13 cellular contexts compared by ENCODE assay signal in the genomic region with DNA sequence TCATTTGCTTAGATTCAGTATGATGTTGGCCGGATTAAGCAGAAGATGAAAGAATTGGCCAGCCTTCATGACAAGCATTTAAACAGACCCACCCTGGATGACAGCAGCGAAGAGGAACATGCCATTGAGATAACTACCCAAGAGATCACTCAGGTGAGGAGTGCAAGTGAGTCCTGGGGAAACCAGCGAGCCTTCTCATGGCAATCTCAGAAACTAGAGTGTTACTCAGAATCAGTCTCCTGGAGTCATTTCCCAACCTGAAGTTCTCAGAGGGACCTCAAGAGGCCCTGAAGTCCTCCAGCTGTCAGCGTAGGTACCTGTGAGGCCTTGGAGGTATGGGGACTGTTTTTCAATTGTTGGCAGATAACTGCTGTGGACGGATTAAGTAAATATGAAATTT.
"Had no signal": no experiment of that assay in that cellular context is flagged by ENCODE, and none has a peak within 500 bp of the region (broad histone marks: within the 10 kb centered on the region; RNA-seq: fewer than 3 reads in every experiment).

No MANE protein-coding gene starts in this region.

- H3K9me3 ChIP-seq: spleen, tibial nerve had no signal

- H3K27me3 ChIP-seq: brain microvascular endothelial cell, hepatocyte, spleen, tibial nerve had no signal

- H3K27ac Mint-ChIP-seq: activated T-helper 1 cell treated with anti-CD3 and anti-CD28 coated beads, Interleukin-12 subunit alpha, Interleukin-12 subunit beta, Interleukin-2, Interleukin-4 antibody, amounts not matched to agents 30 ng/mL and 10 ng/mL and 1 ng/mL, durations not matched to agents 14 hours and 24 hours and 36 hours; natural killer cell treated with Interleukin-12 subunit alpha and Interleukin-12 subunit beta and Interleukin-15 and Interleukin-18, amount 100 ng/mL, for 72 hours; stimulated activated naive B cell treated with anti-CD40 and anti-IgM and Interleukin-4, amounts not matched to agents 10 μg/mL and 1 μg/mL and 100 μg/mL, for 72 hours had no signal

- H3K9me3 Mint-ChIP-seq: activated naive CD4-positive, alpha-beta T cell treated with anti-CD3 and anti-CD28 coated beads, Interleukin-2, amount 50 U/mL, for 72 hours; activated T-helper 1 cell treated with anti-CD3 and anti-CD28 coated beads, Interleukin-12 subunit alpha, Interleukin-12 subunit beta, Interleukin-2, Interleukin-4 antibody, amounts not matched to agents 30 ng/mL and 10 ng/mL and 1 ng/mL, durations not matched to agents 14 hours and 24 hours and 36 hours; natural killer cell treated with Interleukin-12 subunit alpha and Interleukin-12 subunit beta and Interleukin-15 and Interleukin-18, amount 100 ng/mL, for 72 hours; stimulated activated naive B cell treated with anti-CD40 and anti-IgM and Interleukin-4, amounts not matched to agents 10 μg/mL and 1 μg/mL and 100 μg/mL, for 72 hours had no signal

- H3K27ac ChIP-seq: brain microvascular endothelial cell, hepatocyte, spleen, tibial nerve had no signal

- H3K27me3 Mint-ChIP-seq: natural killer cell treated with Interleukin-12 subunit alpha and Interleukin-12 subunit beta and Interleukin-15 and Interleukin-18, amount 100 ng/mL, for 72 hours; stimulated activated naive B cell treated with anti-CD40 and anti-IgM and Interleukin-4, amounts not matched to agents 10 μg/mL and 1 μg/mL and 100 μg/mL, for 72 hours had no signal

- H3K4me3 Mint-ChIP-seq: activated T-helper 1 cell treated with anti-CD3 and anti-CD28 coated beads, Interleukin-12 subunit alpha, Interleukin-12 subunit beta, Interleukin-2, Interleukin-4 antibody, amounts not matched to agents 30 ng/mL and 10 ng/mL and 1 ng/mL, durations not matched to agents 14 hours and 24 hours and 36 hours; natural killer cell treated with Interleukin-12 subunit alpha and Interleukin-12 subunit beta and Interleukin-15 and Interleukin-18, amount 100 ng/mL, for 72 hours; stimulated activated naive B cell treated with anti-CD40 and anti-IgM and Interleukin-4, amounts not matched to agents 10 μg/mL and 1 μg/mL and 100 μg/mL, for 72 hours had no signal

- H3K4me3 ChIP-seq: hepatocyte, spleen, tibial nerve had no signal

- H3K4me2 ChIP-seq: hepatocyte had no signal

- ATAC-seq: natural killer cell treated with Interleukin-12 subunit alpha and Interleukin-12 subunit beta and Interleukin-15 and Interleukin-18, amount 100 ng/mL, for 72 hours; sciatic nerve; stimulated activated naive B cell treated with anti-CD40 and anti-IgM and Interleukin-4, amounts not matched to agents 10 μg/mL and 1 μg/mL and 100 μg/mL, for 72 hours had no signal

- H2AFZ ChIP-seq: hepatocyte had no signal

- DNase-seq: activated CD4-positive, alpha-beta T cell treated with anti-CD3 and anti-CD28 coated beads, Interleukin-2, amount 50 U/mL, for 4 hours; brain microvascular endothelial cell; effector memory CD4-positive, alpha-beta T cell; occipital lobe; spleen; stimulated activated CD4-positive, alpha-beta T cell treated with anti-CD3 and anti-CD28 coated beads, Interleukin-1b, Interleukin-23, amount 100 ng/mL, for 48 hours; stimulated activated naive B cell treated with anti-CD40 and anti-IgM and Interleukin-4, amounts not matched to agents 10 μg/mL and 1 μg/mL and 100 μg/mL, for 72 hours had no signal
